13 cellular contexts compared by ENCODE assay signal in genomic region chr4:726235-726787, GRCh38. TPM values are rescaled to one million over a fixed set of nuclear protein-coding genes. Genes with fewer than 3 reads are reported as not detected.
DNase-seq lines count a peak whose midpoint lies in the region; ATAC-seq and TF ChIP-seq lines count a peak whose summit lies in the region.
"Had no signal": no experiment of that assay in that cellular context is flagged by ENCODE, and none has a peak within 500 bp of the region (broad histone marks: within the 10 kb centered on the region; RNA-seq: fewer than 3 reads in every experiment).

No MANE protein-coding gene starts in this region.

- H3K4ac ChIP-seq in mesenchymal stem cell (ENCODE audit: low read depth in 1 of 2, low read length in 2 of 2), result no peak overlapping the region

- peak overlapping the region; percentile 3 for H4K8ac ChIP-seq in mesenchymal stem cell (ENCODE audit: low read length)

- peak overlapping the region; percentile 64 for H3K9ac ChIP-seq in mesenchymal stem cell (ENCODE audit: low read length)

- H3K23ac ChIP-seq in mesenchymal stem cell (ENCODE audit: low read length in 2 of 2), result no peak overlapping the region

- H3K36me3 Mint-ChIP-seq in brain, result peaks cover 59% of the 10 kb centered on the region
- peaks cover 18% of the 10 kb centered on the region for H3K36me3 Mint-ChIP-seq in type B pancreatic cell

- DNase-seq in Right ventricle myocardium inferior (ENCODE audit: missing footprints), result no peak
- DNase-seq in right atrium auricular region (ENCODE audit: low spot score), result no peak
- peak; percentile 43 for DNase-seq in mesenchymal stem cell
- DNase-seq in type B pancreatic cell (ENCODE audit: extremely low spot score, unreplicated experiment), result no peak
- no peak for DNase-seq in SK-N-DZ (ENCODE audit: low spot score)
- DNase-seq in NCI-H2227 (lab: John Stamatoyannopoulos, UW; ENCODE audit: unreplicated experiment), result no peak
- DNase-seq: activated CD4-positive, alpha-beta T cell treated with anti-CD3 and anti-CD28 coated beads for 1 hour; activated naive CD4-positive, alpha-beta T cell treated with anti-CD3 and anti-CD28 coated beads for 36 hours; NCI-H146 had no signal

- H3K27ac ChIP-seq in right atrium auricular region (peak overlapping the region in 1 of 2 donors; percentile 53), mesenchymal stem cell (ENCODE audit: low read length, poor library complexity, severe bottlenecking) (no peak overlapping the region)
- H3K27ac ChIP-seq: HL-60 had no signal

- peaks cover 0 to 13% (median 0%) of the 10 kb centered on the region in 5 experiments for H3K9me3 Mint-ChIP-seq in brain
- no peaks in the 10 kb centered on the region for H3K9me3 Mint-ChIP-seq in type B pancreatic cell
- H3K9me3 Mint-ChIP-seq: activated naive CD4-positive, alpha-beta T cell treated with anti-CD3 and anti-CD28 coated beads for 36 hours had no signal

- no peak overlapping the region for H3K4me3 ChIP-seq in right atrium auricular region
- peak overlapping the region in 1 of 2 experiments; percentile 39 for H3K4me3 ChIP-seq in mesenchymal stem cell (ENCODE audit: insufficient read depth in 1 of 2, low read depth in 1 of 2, low read length in 2 of 2)

- H3K27me3 ChIP-seq in right atrium auricular region, result no peaks in the 10 kb centered on the region
- H3K27me3 ChIP-seq in mesenchymal stem cell (ENCODE audit: control insufficient read depth in 1 of 2, insufficient read depth in 1 of 2, low read length in 2 of 2), result no peaks in the 10 kb centered on the region

- H3K36me3 ChIP-seq in right atrium auricular region (peaks cover 13% of the 10 kb centered on the region), mesenchymal stem cell (ENCODE audit: control insufficient read depth in 1 of 2, insufficient read depth in 2 of 2, low read depth in 1 of 2, low read length in 2 of 2) (peaks cover 17 to 66% of the 10 kb centered on the region in 2 experiments)

- peaks cover 18% of the 10 kb centered on the region for H3K79me1 ChIP-seq in mesenchymal stem cell (replicated peaks; ENCODE audit: low read length, poor library complexity, severe bottlenecking)

- ATAC-seq in Right ventricle myocardium inferior, result peak; percentile 42
- no peak for ATAC-seq in GM21825 (IDR thresholded peaks at IDR 0.05; ENCODE audit: unreplicated experiment)

- no peak overlapping the region for H3K14ac ChIP-seq in mesenchymal stem cell (ENCODE audit: low read length in 2 of 2)

- H3K27ac Mint-ChIP-seq in brain (peak overlapping the region; percentile 58 to 99 (median 89)), type B pancreatic cell (peak overlapping the region; percentile 42)
- H3K27ac Mint-ChIP-seq: activated naive CD4-positive, alpha-beta T cell treated with anti-CD3 and anti-CD28 coated beads for 36 hours had no signal

- no peak overlapping the region for H4K91ac ChIP-seq in mesenchymal stem cell (ENCODE audit: low read length)

- H2AK5ac ChIP-seq in mesenchymal stem cell (ENCODE audit: low read length, severe bottlenecking), result no peak overlapping the region

- 89% methylated on average over 13 of the region's 16 CpGs for WGBS in mesenchymal stem cell

- H3K27me3 Mint-ChIP-seq in brain, result peaks cover 3% of the 10 kb centered on the region
- H3K27me3 Mint-ChIP-seq in type B pancreatic cell, result no peaks in the 10 kb centered on the region

- no peak overlapping the region for H2BK120ac ChIP-seq in mesenchymal stem cell (ENCODE audit: low read depth, low read length)

- H3K4me1 ChIP-seq in right atrium auricular region (peaks cover 0 to 25% of the 10 kb centered on the region in 2 donors), mesenchymal stem cell (ENCODE audit: control insufficient read depth, insufficient read depth, low read depth, low read length) (peaks cover 20% of the 10 kb centered on the region)

- peaks cover 38% of the 10 kb centered on the region for H3K4me1 Mint-ChIP-seq in brain
- H3K4me1 Mint-ChIP-seq in type B pancreatic cell (ENCODE audit: unreplicated experiment), result peaks cover 8% of the 10 kb centered on the region

- peak overlapping the region in 3 of 5 experiments; percentile 32 to 73 (median 65) for H3K4me3 Mint-ChIP-seq in brain
- H3K4me3 Mint-ChIP-seq in type B pancreatic cell, result no peak overlapping the region
- H3K4me3 Mint-ChIP-seq: activated naive CD4-positive, alpha-beta T cell treated with anti-CD3 and anti-CD28 coated beads for 36 hours had no signal

- H2AFZ ChIP-seq in mesenchymal stem cell (ENCODE audit: low read depth, low read length), result no peak overlapping the region

- intact Hi-C loops in Right ventricle myocardium inferior (cut with DNase I), result no loop called here

- H3K9me3 ChIP-seq in right atrium auricular region (no peaks in the 10 kb centered on the region), mesenchymal stem cell (ENCODE audit: control insufficient read depth, low read length) (no peaks in the 10 kb centered on the region)

- no peak for TF ChIP-seq CTCF in right atrium auricular region (IDR thresholded peaks at IDR 0.05)
- TF ChIP-seq CTCF in brain (conservative IDR thresholded peaks at IDR 0.05), result no peak
- no peak for TF ChIP-seq CTCF in type B pancreatic cell (conservative IDR thresholded peaks at IDR 0.05)

- no peak overlapping the region for H2BK15ac ChIP-seq in mesenchymal stem cell (ENCODE audit: low read depth, poor library complexity, severe bottlenecking)

- no peak overlapping the region for H2BK12ac ChIP-seq in mesenchymal stem cell (ENCODE audit: low read length in 2 of 2)

- H2BK5ac ChIP-seq in mesenchymal stem cell (ENCODE audit: low read depth, low read length, poor library complexity, severe bottlenecking), result no peak overlapping the region

- H3K4me2 ChIP-seq in mesenchymal stem cell (ENCODE audit: low read length, poor library complexity, severe bottlenecking), result no peak overlapping the region

- no peak overlapping the region for H3K18ac ChIP-seq in mesenchymal stem cell (ENCODE audit: low read depth in 1 of 2, low read length in 2 of 2)

RNA-seq across cellular contexts. Expression of gene PCGF3, which starts 20.7 kb away (rescaled TPM):
- total RNA-seq in Right ventricle myocardium inferior (21.7 TPM), right atrium auricular region (10 to 100 TPM; 17.9 to 22.6 TPM), type B pancreatic cell (ENCODE audit: low replicate concordance) (64.3 and 66.7 TPM in 2 replicates)
- 27.6 TPM for polyA plus RNA-seq in brain (ENCODE audit: insufficient read depth, low read depth, low replicate concordance)
- polyA plus RNA-seq in mesenchymal stem cell (2013, experiment 1 of 2), result 33.6 TPM
- polyA plus RNA-seq in mesenchymal stem cell (2013, experiment 2 of 2), result 32.1 TPM
- polyA plus RNA-seq in SK-N-DZ (2014; cell fraction: cytosol; rRNA removed), result 29.2 and 44.3 TPM in 2 replicates
- 129 and 164 TPM in 2 replicates for polyA plus RNA-seq in SK-N-DZ (2014; cell fraction: nucleus; rRNA removed)

RNA-seq across cellular contexts. Expression of gene SLC49A3, which starts 37.4 kb away (rescaled TPM):
- total RNA-seq in Right ventricle myocardium inferior, result 17.3 TPM
- total RNA-seq in right atrium auricular region, result 10 to 100 TPM in 1 of 2 donors, 1 to 10 TPM in 1; 10.0 to 12.0 TPM
- 1.0 TPM for polyA plus RNA-seq in brain (ENCODE audit: insufficient read depth, low read depth, low replicate concordance)
- polyA plus RNA-seq in mesenchymal stem cell (2013, experiment 1 of 2), result 1.4 TPM
- 1.3 TPM for polyA plus RNA-seq in mesenchymal stem cell (2013, experiment 2 of 2)
- total RNA-seq in type B pancreatic cell (ENCODE audit: low replicate concordance), result 2.5 and 3.3 TPM in 2 replicates
- polyA plus RNA-seq in SK-N-DZ (2014; cell fraction: cytosol; rRNA removed), result not detected in 2 replicates
- polyA plus RNA-seq in SK-N-DZ (2014; cell fraction: nucleus; rRNA removed), result not detected in 2 replicates
- total RNA-seq: activated naive CD4-positive, alpha-beta T cell treated with anti-CD3 and anti-CD28 coated beads for 36 hours; RPMI7951 had no signal

RNA-seq across cellular contexts. Expression of gene MYL5, which starts 52.0 kb away (rescaled TPM):
- total RNA-seq in Right ventricle myocardium inferior (3.9 TPM), right atrium auricular region (1 to 10 TPM; 3.2 to 3.6 TPM), type B pancreatic cell (ENCODE audit: low replicate concordance) (20.2 and 21.3 TPM in 2 replicates)
- polyA plus RNA-seq in brain (ENCODE audit: insufficient read depth, low read depth, low replicate concordance), result 11.6 TPM
- 15.0 TPM for polyA plus RNA-seq in mesenchymal stem cell (2013, experiment 1 of 2)
- 13.1 TPM for polyA plus RNA-seq in mesenchymal stem cell (2013, experiment 2 of 2)
- polyA plus RNA-seq in SK-N-DZ (2014; cell fraction: cytosol; rRNA removed), result 1.8 and 2.4 TPM in 2 replicates
- 3.8 and 11.8 TPM in 2 replicates for polyA plus RNA-seq in SK-N-DZ (2014; cell fraction: nucleus; rRNA removed)

RNA-seq across cellular contexts. Expression of gene ATP5ME, which starts 52.2 kb away (rescaled TPM):
- 1,162 TPM for total RNA-seq in Right ventricle myocardium inferior
- total RNA-seq in right atrium auricular region, result 100 to 1,000 TPM in 1 of 2 donors, 10 to 100 TPM in 1; 85.1 to 265 TPM
- polyA plus RNA-seq in brain (ENCODE audit: insufficient read depth, low read depth, low replicate concordance), result 717 TPM
- 1,109 TPM for polyA plus RNA-seq in mesenchymal stem cell (2013, experiment 1 of 2)
- 1,079 TPM for polyA plus RNA-seq in mesenchymal stem cell (2013, experiment 2 of 2)
- total RNA-seq in type B pancreatic cell (ENCODE audit: low replicate concordance), result 285 and 363 TPM in 2 replicates
- polyA plus RNA-seq in SK-N-DZ (2014; cell fraction: cytosol; rRNA removed), result 121 and 140 TPM in 2 replicates
- 74.1 and 256 TPM in 2 replicates for polyA plus RNA-seq in SK-N-DZ (2014; cell fraction: nucleus; rRNA removed)
